ENCODE assay signal across 24 cellular contexts in genomic region chr10:121559321-121559720, GRCh38. TPM values are rescaled to one million over a fixed set of nuclear protein-coding genes. Genes with fewer than 3 reads are reported as not detected.
DNase-seq lines count a peak whose midpoint lies in the region; ATAC-seq and TF ChIP-seq lines count a peak whose summit lies in the region.
"Had no signal": no experiment of that assay in that cellular context is flagged by ENCODE, and none has a peak within 500 bp of the region (broad histone marks: within the 10 kb centered on the region; RNA-seq: fewer than 3 reads in every experiment).

No MANE protein-coding gene starts in this region.

- H3K36me3 ChIP-seq in BE2C (no peaks in the 10 kb centered on the region), MM.1S (replicated peaks; ENCODE audit: insufficient read depth, low read length) (no peaks in the 10 kb centered on the region), smooth muscle cell (ENCODE audit: low read depth) (no peaks in the 10 kb centered on the region)
- H3K36me3 ChIP-seq: brain microvascular endothelial cell, MG63 had no signal

- H3K9ac ChIP-seq in MM.1S (ENCODE audit: low read length), result no peak overlapping the region
- H3K9ac ChIP-seq in smooth muscle cell (ENCODE audit: low read depth), result no peak overlapping the region

- H4K20me1 ChIP-seq in MM.1S (ENCODE audit: insufficient read depth, low read length) (no peaks in the 10 kb centered on the region), smooth muscle cell (ENCODE audit: low read depth) (peaks cover 99% of the 10 kb centered on the region)

- WGBS in smooth muscle cell (ENCODE audit: low lambda C conversion rate), result 75% methylated on average over 7 of the region's 7 CpGs

- H3F3A ChIP-seq in MM.1S (ENCODE audit: insufficient read depth, low read length) (no peaks in the 10 kb centered on the region), smooth muscle cell (ENCODE audit: low read depth) (peaks cover 17% of the 10 kb centered on the region)

- H3K36me3 Mint-ChIP-seq in effector memory CD8-positive, alpha-beta T cell (ENCODE audit: insufficient read depth), result no peaks in the 10 kb centered on the region
- H3K36me3 Mint-ChIP-seq: activated naive CD8-positive, alpha-beta T cell; CD14-positive monocyte had no signal

- no peak overlapping the region for H3K27ac Mint-ChIP-seq in stimulated activated naive CD8-positive, alpha-beta T cell treated with anti-CD3 and anti-CD28 coated beads, Interleukin-15, amount 100 ng/mL, for 72 hours
- no peak overlapping the region for H3K27ac Mint-ChIP-seq in effector memory CD8-positive, alpha-beta T cell
- H3K27ac Mint-ChIP-seq: activated naive CD8-positive, alpha-beta T cell; activated T-cell treated with anti-CD3 and anti-CD28 coated beads, Interleukin-2, amount 50 U/mL, for 72 hours; CD14-positive monocyte; dendritic cell treated with granulocyte-macrophage colony-stimulating factor and Interleukin-4, amounts not matched to agents 40 ng/mL and 50 ng/mL, for 4 days had no signal

- H3K79me2 ChIP-seq in MM.1S (ENCODE audit: low read length), result no peaks in the 10 kb centered on the region
- peaks cover 97% of the 10 kb centered on the region for H3K79me2 ChIP-seq in smooth muscle cell (ENCODE audit: low read depth)

- TF ChIP-seq CTCF in BE2C (IDR thresholded peaks at IDR 0.05; ENCODE audit: low read depth, low read length), result no peak
- TF ChIP-seq CTCF in MM.1S (IDR thresholded peaks at IDR 0.05; ENCODE audit: low read length), result no peak
- no peak for TF ChIP-seq CTCF in smooth muscle cell (IDR thresholded peaks at IDR 0.05; ENCODE audit: borderline replicate concordance, insufficient read depth, poor library complexity, severe bottlenecking)

- no peak overlapping the region for H3K4me3 Mint-ChIP-seq in stimulated activated naive CD8-positive, alpha-beta T cell treated with anti-CD3 and anti-CD28 coated beads, Interleukin-15, amount 100 ng/mL, for 72 hours
- no peak overlapping the region for H3K4me3 Mint-ChIP-seq in effector memory CD8-positive, alpha-beta T cell
- H3K4me3 Mint-ChIP-seq: activated naive CD8-positive, alpha-beta T cell; activated T-cell treated with anti-CD3 and anti-CD28 coated beads, Interleukin-2, amount 50 U/mL, for 72 hours; CD14-positive monocyte; dendritic cell treated with granulocyte-macrophage colony-stimulating factor and Interleukin-4, amounts not matched to agents 40 ng/mL and 50 ng/mL, for 4 days had no signal

- no peaks in the 10 kb centered on the region for H3K9me3 ChIP-seq in BE2C
- no peaks in the 10 kb centered on the region for H3K9me3 ChIP-seq in MM.1S (replicated peaks; ENCODE audit: insufficient read depth, low read length)
- H3K9me3 ChIP-seq in smooth muscle cell (replicated peaks; ENCODE audit: low read depth), result no peaks in the 10 kb centered on the region
- H3K9me3 ChIP-seq: MG63, psoas muscle had no signal

- H3K4me1 Mint-ChIP-seq in stimulated activated naive CD8-positive, alpha-beta T cell treated with anti-CD3 and anti-CD28 coated beads, Interleukin-15, amount 100 ng/mL, for 72 hours, result no peaks in the 10 kb centered on the region
- no peaks in the 10 kb centered on the region for H3K4me1 Mint-ChIP-seq in effector memory CD8-positive, alpha-beta T cell (ENCODE audit: low read depth in 2 of 2)
- H3K4me1 Mint-ChIP-seq: CD14-positive monocyte had no signal

- H3K27me3 ChIP-seq in BE2C (no peaks in the 10 kb centered on the region), MM.1S (replicated peaks; ENCODE audit: insufficient read depth, low read length) (no peaks in the 10 kb centered on the region), smooth muscle cell (ENCODE audit: low read depth) (no peaks in the 10 kb centered on the region)
- H3K27me3 ChIP-seq: brain microvascular endothelial cell, MG63 had no signal

- DNase-seq in BE2C, result peak; percentile 14
- peak; percentile 75 for DNase-seq in MM.1S
- peak; percentile 82 for DNase-seq in SK-N-DZ (ENCODE audit: low spot score)
- peak; percentile 75 for DNase-seq in myocyte (ENCODE audit: low read depth)
- no peak for DNase-seq in stimulated activated naive CD8-positive, alpha-beta T cell treated with anti-CD3 and anti-CD28 coated beads, Interleukin-15, amount 100 ng/mL, for 72 hours
- DNase-seq in effector memory CD8-positive, alpha-beta T cell, result no peak
- no peak for DNase-seq in smooth muscle cell (lab: John Stamatoyannopoulos, UW; ENCODE audit: unreplicated experiment)
- DNase-seq in activated CD4-positive, alpha-beta T cell treated with anti-CD3 and anti-CD28 coated beads for 48 hours, result no peak
- DNase-seq: ACHN; activated CD4-positive, CD25-positive, alpha-beta regulatory T cell treated with anti-CD3 and anti-CD28 coated beads, Interleukin-2, amount 50 U/mL, for 72 hours; activated CD8-positive, alpha-beta memory T cell treated with anti-CD3 and anti-CD28 coated beads for 24 hours; activated T-cell treated with anti-CD3 and anti-CD28 coated beads, Interleukin-2, amount 50 U/mL, for 72 hours; brain microvascular endothelial cell; foreskin fibroblast; kidney; mesendoderm; MG63; NCI-H1930; NCI-H748 treated with DMSO at 0.1 percent for 48 hours; PC-9; psoas muscle had no signal

- peak overlapping the region; percentile 53; the same call in 1 of the 2 replicates for H3K27ac ChIP-seq in MM.1S (ENCODE audit: low read length)
- H3K27ac ChIP-seq in smooth muscle cell (ENCODE audit: low read depth), result no peak overlapping the region
- H3K27ac ChIP-seq: brain microvascular endothelial cell, PC-9, psoas muscle had no signal

- H3K9me2 ChIP-seq in MM.1S (replicated peaks; ENCODE audit: insufficient read depth, low read length), result no peaks in the 10 kb centered on the region

- H3K4me2 ChIP-seq in MM.1S (ENCODE audit: low read depth, low read length), result peak overlapping the region; percentile 26; the same call in 1 of the 2 replicates
- no peak overlapping the region for H3K4me2 ChIP-seq in smooth muscle cell
- H3K4me2 ChIP-seq: PC-9 had no signal

- no peak for ATAC-seq in stimulated activated naive CD8-positive, alpha-beta T cell treated with anti-CD3 and anti-CD28 coated beads, Interleukin-15, amount 100 ng/mL, for 72 hours
- no peak for ATAC-seq in effector memory CD8-positive, alpha-beta T cell (replicated peaks)
- ATAC-seq: activated T-cell treated with anti-CD3 and anti-CD28 coated beads, Interleukin-2, amount 50 U/mL, for 72 hours; psoas muscle had no signal

- H3K4me1 ChIP-seq in BE2C (no peaks in the 10 kb centered on the region), MM.1S (ENCODE audit: low read length) (peaks cover 20% of the 10 kb centered on the region), smooth muscle cell (ENCODE audit: low read depth) (no peaks in the 10 kb centered on the region)
- H3K4me1 ChIP-seq: psoas muscle had no signal

- H3K9me3 Mint-ChIP-seq in stimulated activated naive CD8-positive, alpha-beta T cell treated with anti-CD3 and anti-CD28 coated beads, Interleukin-15, amount 100 ng/mL, for 72 hours, result peaks cover 0 to 7% of the 10 kb centered on the region in 2 donors
- H3K9me3 Mint-ChIP-seq in effector memory CD8-positive, alpha-beta T cell, result peaks cover 0 to 6% of the 10 kb centered on the region in 2 donors
- H3K9me3 Mint-ChIP-seq: dendritic cell treated with granulocyte-macrophage colony-stimulating factor and Interleukin-4, amounts not matched to agents 40 ng/mL and 50 ng/mL, for 4 days had no signal

- no peak overlapping the region for H2AFZ ChIP-seq in MM.1S (ENCODE audit: low read length)
- H2AFZ ChIP-seq in smooth muscle cell (ENCODE audit: low read depth), result no peak overlapping the region
- H2AFZ ChIP-seq: PC-9 had no signal

- H3K27me3 Mint-ChIP-seq in stimulated activated naive CD8-positive, alpha-beta T cell treated with anti-CD3 and anti-CD28 coated beads, Interleukin-15, amount 100 ng/mL, for 72 hours, result no peaks in the 10 kb centered on the region
- H3K27me3 Mint-ChIP-seq in effector memory CD8-positive, alpha-beta T cell, result no peaks in the 10 kb centered on the region
- H3K27me3 Mint-ChIP-seq: activated naive CD8-positive, alpha-beta T cell; dendritic cell treated with granulocyte-macrophage colony-stimulating factor and Interleukin-4, amounts not matched to agents 40 ng/mL and 50 ng/mL, for 4 days had no signal

- H3K4me3 ChIP-seq in BE2C (ENCODE audit: low read depth, low read length) (no peak overlapping the region), MM.1S (ENCODE audit: low read length) (no peak overlapping the region), smooth muscle cell (no peak overlapping the region)
- H3K4me3 ChIP-seq: MG63, PC-9, psoas muscle had no signal

RNA-seq across cellular contexts. Expression of gene FGFR2, which starts 38.9 kb away (rescaled TPM):
- 0.77 TPM for polyA plus RNA-seq in BE2C (2012; ENCODE audit: insufficient read depth, insufficient read length, low read depth)
- 11.3 and 11.5 TPM in 2 replicates for polyA plus RNA-seq in SK-N-DZ (2014; cell fraction: cytosol; rRNA removed)
- 12.0 and 20.8 TPM in 2 replicates for polyA plus RNA-seq in SK-N-DZ (2014; cell fraction: nucleus; rRNA removed)
- total RNA-seq in myocyte (not detected in 2 replicates), smooth muscle cell (85.9 and 115 TPM in 2 replicates)
- not detected for polyA plus RNA-seq in myocyte (2012)
- polyA plus RNA-seq in smooth muscle cell, result 82.7 and 103 TPM in 2 replicates
- total RNA-seq: activated T-cell treated with anti-CD3 and anti-CD28 coated beads, Interleukin-2, amount 50 U/mL, for 72 hours; PC-9 had no signal
- polyA plus RNA-seq: CD14-positive monocyte had no signal

Comparison
In these comparisons a context has a peak if more than half of its experiments do, and no peak if none do; other contexts are left out.
1. DNase-seq: peak in BE2C (single experiment), MM.1S (single experiment), SK-N-DZ (single experiment) and myocyte (single experiment); none in stimulated activated naive CD8-positive, alpha-beta T cell treated with anti-CD3 and anti-CD28 coated beads, Interleukin-15, amount 100 ng/mL, for 72 hours (0 of 2), effector memory CD8-positive, alpha-beta T cell (0 of 3), smooth muscle cell (single experiment) and activated CD4-positive, alpha-beta T cell treated with anti-CD3 and anti-CD28 coated beads for 48 hours (single experiment).
2. RNA of gene FGFR2, which starts 38.9 kb away (total RNA-seq): 85.9 to 115 TPM in smooth muscle cell; not detected in myocyte; every median in the first group is over 10 times any median in the second.